Comparison of ENCODE assay signal across 8 cellular contexts in the genomic region with DNA sequence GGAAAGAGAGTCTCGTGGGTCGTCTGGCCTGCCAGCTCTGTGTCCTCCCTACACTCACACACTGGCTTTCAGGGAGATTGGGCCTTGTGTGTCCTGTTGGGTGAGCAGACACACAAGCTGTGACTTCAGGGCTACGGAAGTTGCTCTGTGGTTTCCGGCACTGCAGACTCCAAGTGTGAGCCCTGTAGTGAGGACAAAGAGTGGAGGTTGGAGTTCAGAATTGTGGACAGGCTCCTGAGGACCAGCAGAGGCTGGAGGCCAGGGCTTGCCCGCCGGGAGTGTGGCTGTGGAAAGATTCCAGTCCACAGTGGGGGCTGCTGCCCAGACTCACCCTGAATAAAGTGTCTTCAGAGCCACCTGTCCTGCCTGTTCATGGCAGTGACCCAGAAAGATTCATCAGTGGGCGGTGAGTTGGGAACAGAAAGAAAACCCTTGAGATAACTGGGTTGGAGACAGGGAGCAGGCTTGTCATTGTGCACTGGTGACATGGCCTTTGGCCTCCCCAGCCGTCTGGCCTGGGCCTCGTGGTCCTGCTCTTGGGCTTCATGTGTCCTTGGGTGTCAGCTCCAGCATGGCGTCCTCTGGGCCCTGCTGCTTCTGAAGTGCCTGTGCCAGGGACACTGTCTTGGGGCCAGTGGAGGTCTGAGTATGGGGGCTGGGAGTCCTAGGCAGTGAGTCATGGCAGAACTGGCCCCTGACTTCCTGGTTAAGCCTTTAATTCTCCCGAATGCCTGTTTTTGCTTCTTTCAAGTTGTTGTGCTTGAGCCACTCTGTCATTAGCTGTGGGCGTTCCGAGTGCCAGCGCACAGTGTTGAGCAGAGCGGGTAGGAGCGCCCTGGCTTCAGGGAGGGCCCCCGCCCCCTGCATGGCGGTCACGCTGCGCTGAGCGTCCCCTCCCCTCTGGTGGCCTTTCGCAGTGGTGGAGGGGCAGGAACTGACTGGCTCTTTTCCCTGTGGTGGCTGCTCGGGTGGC. TPM values are rescaled to one million over a fixed set of nuclear protein-coding genes. Genes with fewer than 3 reads are reported as not detected.
A peak's percentile ranks its signal among the peaks of the same experiment; 100 is the strongest.
DNase-seq lines count a peak whose midpoint lies in the region; ATAC-seq, FAIRE-seq and TF ChIP-seq lines count a peak whose summit lies in the region.

No MANE protein-coding gene starts in this region.

- intact Hi-C loops in MCF 10A (cut with micrococcal nuclease) = no loop called here

- peak overlapping the region; percentile 50 for H3K4me3 ChIP-seq in CD8-positive, alpha-beta memory T cell (ENCODE audit: low read length)

- peaks cover 61% of the 10 kb centered on the region for H3K4me1 ChIP-seq in CD8-positive, alpha-beta memory T cell (ENCODE audit: insufficient read depth, low read length)

- H3K27me3 Mint-ChIP-seq in CD8-positive, alpha-beta memory T cell = no peaks in the 10 kb centered on the region
- no peaks in the 10 kb centered on the region for H3K27me3 Mint-ChIP-seq in MCF 10A (ENCODE audit: insufficient read depth, unreplicated experiment)

- CTCF ChIA-PET in CD8-positive, alpha-beta memory T cell (lab: Charles Lee) = interaction anchor here (1.1 to 1.6 kb wide), 3 partner anchors 9 to 84 kb away, joined by 3 to 4 read pairs (median 3); no protein-coding TSS in a partner anchor
- CTCF ChIA-PET in MCF 10A (lab: Yijun Ruan, JAX) = interaction anchor here (0.6 kb wide), 1 partner anchor 13 kb away, joined by 3 read pairs; no protein-coding TSS in a partner anchor

- H3K27me3 ChIP-seq in CD8-positive, alpha-beta memory T cell (ENCODE audit: insufficient read depth, low read length, poor library complexity, severe bottlenecking) = no peaks in the 10 kb centered on the region

- peak; percentile 25 for ATAC-seq in HG03060 (IDR thresholded peaks at IDR 0.05; ENCODE audit: low read depth, unreplicated experiment)
- ATAC-seq in HG03095 (IDR thresholded peaks at IDR 0.05; ENCODE audit: unreplicated experiment) = no peak

- peaks cover 0 to 6% (median 3%) of the 10 kb centered on the region in 3 donors for H3K36me3 Mint-ChIP-seq in CD8-positive, alpha-beta memory T cell
- no peaks in the 10 kb centered on the region for H3K36me3 Mint-ChIP-seq in MCF 10A (ENCODE audit: insufficient read depth, unreplicated experiment)

- H3K4me3 Mint-ChIP-seq in CD8-positive, alpha-beta memory T cell = peak overlapping the region; percentile 80 to 92 (median 87)
- no peak overlapping the region for H3K4me3 Mint-ChIP-seq in MCF 10A (ENCODE audit: unreplicated experiment)

- peaks cover 56 to 64% (median 59%) of the 10 kb centered on the region in 3 donors for H3K4me1 Mint-ChIP-seq in CD8-positive, alpha-beta memory T cell
- peaks cover 21% of the 10 kb centered on the region for H3K4me1 Mint-ChIP-seq in MCF 10A (ENCODE audit: insufficient read depth, unreplicated experiment)

- no peak for FAIRE-seq in D721Med (lab: Jason Lieb, UNC)

- BruUV-seq in MCF 10A (replicated peaks; lab: Mats Ljungman, UMichigan) = no TSS peak

- no peaks in the 10 kb centered on the region for H3K9me3 ChIP-seq in CD8-positive, alpha-beta memory T cell (ENCODE audit: low read length)

- POLR2A ChIA-PET in CD8-positive, alpha-beta memory T cell (lab: Charles Lee) = interaction anchor here (1.1 kb wide), 1 partner anchor 23 kb away, joined by 3 read pairs; no protein-coding TSS in a partner anchor
- POLR2A ChIA-PET in MCF 10A (lab: Yijun Ruan, JAX) = interaction anchor here (3.3 kb wide), 1 partner anchor 16 kb away, joined by 13 read pairs; no protein-coding TSS in a partner anchor

- peak overlapping the region; percentile 46 for H3K27ac ChIP-seq in CD8-positive, alpha-beta memory T cell (ENCODE audit: low read depth, low read length)

- peak overlapping the region; percentile 95 to 100 (median 98) for H3K27ac Mint-ChIP-seq in CD8-positive, alpha-beta memory T cell
- H3K27ac Mint-ChIP-seq in MCF 10A (ENCODE audit: low read depth, unreplicated experiment) = peak overlapping the region; percentile 23

- no peak for TF ChIP-seq CTCF in MCF 10A (IDR thresholded peaks at IDR 0.05; ENCODE audit: unreplicated experiment)
- TF ChIP-seq CTCF in D721Med (IDR thresholded peaks at IDR 0.05; ENCODE audit: insufficient read depth, missing control alignments) = no peak

- peak in 4 of 5 donors; percentile 39 to 72 (median 50) for DNase-seq in CD8-positive, alpha-beta memory T cell
- DNase-seq in UCSD-AML1 (lab: John Stamatoyannopoulos, UW; ENCODE audit: unreplicated experiment) = peak; percentile 88
- no peak for DNase-seq in MCF 10A (ENCODE audit: unreplicated experiment)
- peak; percentile 96 for DNase-seq in left kidney (ENCODE audit: low read depth, low spot score)
- peak in 2 of 3 donors; percentile 49 for DNase-seq in stimulated activated CD4-positive, alpha-beta T cell treated with anti-CD3 and anti-CD28 coated beads, TNF-alpha, amount 100 ng/mL, for 48 hours (ENCODE audit: low read depth in 3 of 3)
- no peak for DNase-seq in D721Med (ENCODE audit: insufficient read length, low spot score)

- no peaks in the 10 kb centered on the region for H3K9me3 Mint-ChIP-seq in CD8-positive, alpha-beta memory T cell
- no peaks in the 10 kb centered on the region for H3K9me3 Mint-ChIP-seq in MCF 10A (ENCODE audit: unreplicated experiment)

- H3K36me3 ChIP-seq in CD8-positive, alpha-beta memory T cell (ENCODE audit: insufficient read depth, low read length) = peaks cover 1% of the 10 kb centered on the region

RNA-seq across cellular contexts. Expression of a gene that starts 19.9 kb away (rescaled TPM):
- total RNA-seq in CD8-positive, alpha-beta memory T cell = not detected
- not detected for polyA plus RNA-seq in CD8-positive, alpha-beta memory T cell
- total RNA-seq in MCF 10A (2022) = 0.14 TPM in 1 of 2 replicates, not detected in the other

Comparison
In these comparisons a context has a peak if more than half of its experiments do, and no peak if none do; other contexts are left out.
1. DNase-seq: peak in CD8-positive, alpha-beta memory T cell (4 of 5), UCSD-AML1 (single experiment), left kidney (single experiment) and stimulated activated CD4-positive, alpha-beta T cell treated with anti-CD3 and anti-CD28 coated beads, TNF-alpha, amount 100 ng/mL, for 48 hours (2 of 3); none in MCF 10A (single experiment) and D721Med (single experiment).